1 cellular context compared by ENCODE assay signal in genomic region chr4:26085581-26085980, GRCh38.
TF ChIP-seq lines count a peak whose summit lies in the region.

No MANE protein-coding gene starts in this region.

TF ChIP-seq in IMR-90, 13 proteins besides CTCF, POLR2A, EP300 and RAD21:
- TF ChIP-seq FOS (IDR thresholded peaks at IDR 0.05; ENCODE audit: low read depth, low read length) (no peak), BHLHE40 (IDR thresholded peaks at IDR 0.05; ENCODE audit: low read depth, low read length) (no peak), CHD1 (IDR thresholded peaks at IDR 0.05; ENCODE audit: low read depth, low read length) (no peak), RFX5 (IDR thresholded peaks at IDR 0.05; ENCODE audit: low read depth, low read length) (no peak), MAFK (IDR thresholded peaks at IDR 0.05; ENCODE audit: low read depth, low read length) (no peak), RCOR1 (IDR thresholded peaks at IDR 0.05; ENCODE audit: insufficient replicate concordance, low read length) (no peak)
